8 cellular contexts compared by ENCODE assay signal in genomic region chr1:65075123-65075976, GRCh38.
A peak's percentile ranks its signal among the peaks of the same experiment; 100 is the strongest.
DNase-seq lines count a peak whose midpoint lies in the region; ATAC-seq and TF ChIP-seq lines count a peak whose summit lies in the region.

No MANE protein-coding gene starts in this region.

- ATAC-seq in GM18907 (IDR thresholded peaks at IDR 0.05; ENCODE audit: unreplicated experiment) (peak; percentile 89), HG03280 (IDR thresholded peaks at IDR 0.05; ENCODE audit: unreplicated experiment) (peak; percentile 86), mucosa of descending colon (peak; percentile 91)
- peak; percentile 93 for ATAC-seq in stimulated activated naive CD8-positive, alpha-beta T cell treated with anti-CD3 and anti-CD28 coated beads, Interleukin-15, amount 100 ng/mL, for 72 hours

- no peak overlapping the region for H3K27ac ChIP-seq in effector memory CD4-positive, alpha-beta T cell (ENCODE audit: insufficient read depth, low read length, poor library complexity, severe bottlenecking)

- H3K27me3 Mint-ChIP-seq in stimulated activated naive CD8-positive, alpha-beta T cell treated with anti-CD3 and anti-CD28 coated beads, Interleukin-15, amount 100 ng/mL, for 72 hours: no peaks in the 10 kb centered on the region

- no peaks in the 10 kb centered on the region for H3K36me3 ChIP-seq in effector memory CD4-positive, alpha-beta T cell (ENCODE audit: control insufficient read depth, insufficient read depth, low read length)
- H3K36me3 ChIP-seq in mucosa of descending colon (ENCODE audit: low read depth): no peaks in the 10 kb centered on the region

- H3K27me3 ChIP-seq in effector memory CD4-positive, alpha-beta T cell (replicated peaks; ENCODE audit: control insufficient read depth, insufficient read depth, low read length, poor library complexity, severe bottlenecking): no peaks in the 10 kb centered on the region

- intact Hi-C loops in mucosa of descending colon (cut with DNase I, micrococcal nuclease): no loop called here

- H3K4me3 ChIP-seq in AG09309 (ENCODE audit: control insufficient read depth, low read depth, low read length): no peak overlapping the region
- H3K4me3 ChIP-seq in effector memory CD4-positive, alpha-beta T cell (ENCODE audit: insufficient read depth, low read depth, low read length, poor library complexity, severe bottlenecking): no peak overlapping the region
- H3K4me3 ChIP-seq in mucosa of descending colon: no peak overlapping the region

- peaks cover 27% of the 10 kb centered on the region for H3K4me1 Mint-ChIP-seq in stimulated activated naive CD8-positive, alpha-beta T cell treated with anti-CD3 and anti-CD28 coated beads, Interleukin-15, amount 100 ng/mL, for 72 hours

- H3K9me3 Mint-ChIP-seq in stimulated activated naive CD8-positive, alpha-beta T cell treated with anti-CD3 and anti-CD28 coated beads, Interleukin-15, amount 100 ng/mL, for 72 hours: no peaks in the 10 kb centered on the region

- TF ChIP-seq CTCF in AG09309 (IDR thresholded peaks at IDR 0.05; ENCODE audit: control insufficient read depth, insufficient read depth, low read depth, low read length, missing control alignments) (peak; percentile 83), mucosa of descending colon (IDR thresholded peaks at IDR 0.05) (peak; percentile 73)

- H3K9me3 ChIP-seq in effector memory CD4-positive, alpha-beta T cell (ENCODE audit: control insufficient read depth, low read length): no peaks in the 10 kb centered on the region
- no peaks in the 10 kb centered on the region for H3K9me3 ChIP-seq in mucosa of descending colon

- DNase-seq in AG09309 (ENCODE audit: low read depth) (peak; percentile 24), NCI-H526 (lab: John Stamatoyannopoulos, UW) (peak; percentile 66 to 79), mucosa of descending colon (peak in 1 of 3 donors; percentile 85)
- peak; percentile 5 to 60 for DNase-seq in activated CD4-positive, alpha-beta T cell treated with anti-CD3 and anti-CD28 coated beads, Interleukin-2, amount 50 U/mL, for 24 hours (ENCODE audit: low read depth in 1 of 2, low spot score in 1 of 2)
- peak; percentile 29 to 41 (median 38) for DNase-seq in effector memory CD4-positive, alpha-beta T cell
- peak; percentile 57 to 67 for DNase-seq in stimulated activated naive CD8-positive, alpha-beta T cell treated with anti-CD3 and anti-CD28 coated beads, Interleukin-15, amount 100 ng/mL, for 72 hours

- H3K27ac Mint-ChIP-seq in stimulated activated naive CD8-positive, alpha-beta T cell treated with anti-CD3 and anti-CD28 coated beads, Interleukin-15, amount 100 ng/mL, for 72 hours: no peak overlapping the region

- no peak overlapping the region for H3K4me3 Mint-ChIP-seq in stimulated activated naive CD8-positive, alpha-beta T cell treated with anti-CD3 and anti-CD28 coated beads, Interleukin-15, amount 100 ng/mL, for 72 hours

- no peaks in the 10 kb centered on the region for H3K4me1 ChIP-seq in effector memory CD4-positive, alpha-beta T cell (ENCODE audit: control insufficient read depth, insufficient read depth, low read length, poor library complexity, severe bottlenecking)
- no peaks in the 10 kb centered on the region for H3K4me1 ChIP-seq in mucosa of descending colon (ENCODE audit: low read depth)
